Comparison of ENCODE assay signal across 27 cellular contexts in the genomic region with DNA sequence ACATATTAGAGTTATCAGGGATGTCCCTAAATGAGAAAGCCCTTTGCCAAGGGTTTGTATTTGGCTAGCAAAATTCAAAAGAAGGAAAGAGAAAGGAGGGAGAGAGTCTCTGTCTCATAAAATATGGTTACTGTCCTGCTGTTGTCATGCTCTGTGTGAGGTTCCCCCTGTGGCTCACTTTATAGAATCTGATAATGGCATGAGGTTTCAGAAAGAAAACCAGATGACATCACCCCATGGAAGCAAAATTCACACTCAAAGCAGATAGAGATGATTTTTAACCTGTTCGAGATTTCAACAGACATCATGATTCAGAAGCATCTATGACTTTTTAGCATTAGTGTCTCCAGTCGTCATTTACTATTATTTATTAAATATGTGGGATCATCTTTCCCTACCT.
DNase-seq lines count a peak whose midpoint lies in the region; ATAC-seq, FAIRE-seq and TF ChIP-seq lines count a peak whose summit lies in the region.
"Had no signal": no experiment of that assay in that cellular context is flagged by ENCODE, and none has a peak within 500 bp of the region (broad histone marks: within the 10 kb centered on the region; RNA-seq: fewer than 3 reads in every experiment).

No MANE protein-coding gene starts in this region.

- no peaks in the 10 kb centered on the region; the same call in 1 of the 2 replicates for H3K27me3 Mint-ChIP-seq in HFFc6 (ENCODE audit: insufficient read depth)
- H3K27me3 Mint-ChIP-seq in astrocyte (ENCODE audit: low read depth, unreplicated experiment): peaks cover 5% of the 10 kb centered on the region
- H3K27me3 Mint-ChIP-seq in neural progenitor cell (ENCODE audit: insufficient read depth, low read depth): peaks cover 3% of the 10 kb centered on the region

- no peak for ATAC-seq in GM21515 (IDR thresholded peaks at IDR 0.05; ENCODE audit: unreplicated experiment)
- ATAC-seq: A549, GM12878, K562 had no signal

- H3K9me3 Mint-ChIP-seq in HFFc6: no peaks in the 10 kb centered on the region
- no peaks in the 10 kb centered on the region for H3K9me3 Mint-ChIP-seq in astrocyte (ENCODE audit: unreplicated experiment)
- no peaks in the 10 kb centered on the region for H3K9me3 Mint-ChIP-seq in neural progenitor cell
- H3K9me3 Mint-ChIP-seq: CD4-positive, alpha-beta T cell had no signal

- H3K4me3 Mint-ChIP-seq in HFFc6 (peak overlapping the region; percentile 68; the same call in 1 of the 2 replicates), astrocyte (ENCODE audit: unreplicated experiment) (no peak overlapping the region), neural progenitor cell (no peak overlapping the region)
- H3K4me3 Mint-ChIP-seq: CD4-positive, alpha-beta T cell had no signal

- H3K79me2 ChIP-seq in astrocyte (ENCODE audit: insufficient read depth, low read length) (no peaks in the 10 kb centered on the region), neural progenitor cell (ENCODE audit: low read depth) (no peaks in the 10 kb centered on the region)

- H3K4me1 ChIP-seq in astrocyte (ENCODE audit: insufficient read depth, low read length) (peaks cover 5% of the 10 kb centered on the region), neural progenitor cell (peaks cover 27% of the 10 kb centered on the region)
- H3K4me1 ChIP-seq: A549; BLaER1 treated with 17β-estradiol and CSF1 and Interleukin-3, amounts not matched to agents 10 nM and 100 nM; Peyer's patch had no signal

- no peak for TF ChIP-seq CTCF in HFFc6 (IDR thresholded peaks at IDR 0.05)
- TF ChIP-seq CTCF in astrocyte (IDR thresholded peaks at IDR 0.05; ENCODE audit: insufficient read depth, low read depth, low read length): no peak
- no peak for TF ChIP-seq CTCF in neural progenitor cell (IDR thresholded peaks at IDR 0.05)
- TF ChIP-seq CTCF in RWPE1 (conservative IDR thresholded peaks at IDR 0.05; ENCODE audit: low read depth): no peak

- POLR2A ChIA-PET in RWPE1 (lab: Yijun Ruan, JAX; ENCODE audit: low non-redundant PET): no interaction called here

- H3K27ac Mint-ChIP-seq in HFFc6 (peak overlapping the region; percentile 8; the same call in 1 of the 2 replicates), astrocyte (ENCODE audit: unreplicated experiment) (no peak overlapping the region), neural progenitor cell (no peak overlapping the region)
- H3K27ac Mint-ChIP-seq: CD4-positive, alpha-beta T cell had no signal

- peak overlapping the region; percentile 27 for H2AFZ ChIP-seq in astrocyte (ENCODE audit: low read depth, low read length)
- peak overlapping the region; percentile 95 for H2AFZ ChIP-seq in neural progenitor cell (replicated peaks)

- H3K27ac ChIP-seq in astrocyte (ENCODE audit: low read depth, low read length) (no peak overlapping the region), neural progenitor cell (no peak overlapping the region), RWPE1 (no peak overlapping the region)
- H3K27ac ChIP-seq: A549; BLaER1 treated with 17β-estradiol and CSF1 and Interleukin-3, amounts not matched to agents 10 nM and 100 nM; Peyer's patch had no signal

- DNase-seq in EH (ENCODE audit: low read depth) (peak; percentile 12), HFFc6 (no peak), astrocyte (ENCODE audit: low read depth) (no peak), neural progenitor cell (ENCODE audit: low spot score) (no peak), RWPE1 (ENCODE audit: low spot score) (no peak), 8988T (no peak), NCI-H774 (lab: John Stamatoyannopoulos, UW) (no peak)
- DNase-seq: AML-193; CD4-positive, alpha-beta T cell; EL; GDM1; GOT3; HCEC 1CT; Kasumi-1; MV-4-11; NCI-H1105; NCI-H1436 treated with DMSO at 0.1 percent for 48 hours; NCI-H2029; NCI-H446 treated with DMSO at 0.1 percent for 48 hours; Peyer's patch; SIG-M5 had no signal

- no peaks in the 10 kb centered on the region for H4K20me1 ChIP-seq in astrocyte (ENCODE audit: insufficient read depth, low read length)
- no peaks in the 10 kb centered on the region for H4K20me1 ChIP-seq in neural progenitor cell (ENCODE audit: low read depth)
- H4K20me1 ChIP-seq: BLaER1 treated with 17β-estradiol and CSF1 and Interleukin-3, amounts not matched to agents 10 nM and 100 nM had no signal

- H3K36me3 Mint-ChIP-seq in HFFc6 (ENCODE audit: low read depth): no peaks in the 10 kb centered on the region
- H3K36me3 Mint-ChIP-seq in astrocyte (ENCODE audit: low read depth, unreplicated experiment): no peaks in the 10 kb centered on the region
- no peaks in the 10 kb centered on the region for H3K36me3 Mint-ChIP-seq in neural progenitor cell

- H3K4me1 Mint-ChIP-seq in HFFc6 (ENCODE audit: low read depth) (peaks cover 19% of the 10 kb centered on the region), astrocyte (ENCODE audit: low read depth, unreplicated experiment) (no peaks in the 10 kb centered on the region), neural progenitor cell (peaks cover 20% of the 10 kb centered on the region)

- H3K9me3 ChIP-seq in astrocyte (ENCODE audit: insufficient read depth, low read depth, low read length): no peaks in the 10 kb centered on the region
- H3K9me3 ChIP-seq in neural progenitor cell (ENCODE audit: low read depth): no peaks in the 10 kb centered on the region
- H3K9me3 ChIP-seq: A549; BLaER1 treated with 17β-estradiol and CSF1 and Interleukin-3, amounts not matched to agents 10 nM and 100 nM; Peyer's patch; SK-N-SH had no signal

- no peak for FAIRE-seq in astrocyte (lab: Jason Lieb, UNC)
- FAIRE-seq: A549, GM12878, K562 had no signal

- H3K4me2 ChIP-seq in astrocyte (ENCODE audit: low read length) (no peak overlapping the region), neural progenitor cell (peak overlapping the region; percentile 34)
- H3K4me2 ChIP-seq: A549; BLaER1 treated with 17β-estradiol and CSF1 and Interleukin-3, amounts not matched to agents 10 nM and 100 nM; SK-N-SH had no signal

- CTCF ChIA-PET in RWPE1 (lab: Yijun Ruan, JAX): interaction anchor here (0.6 kb wide), 1 partner anchor 239 kb away, joined by 3 read pairs; no protein-coding TSS in a partner anchor

- H3K27me3 ChIP-seq in astrocyte (ENCODE audit: insufficient read depth, low read length) (no peaks in the 10 kb centered on the region), neural progenitor cell (no peaks in the 10 kb centered on the region)
- H3K27me3 ChIP-seq: BLaER1 treated with 17β-estradiol and CSF1 and Interleukin-3, amounts not matched to agents 10 nM and 100 nM; Peyer's patch had no signal

- no peaks in the 10 kb centered on the region for H3K36me3 ChIP-seq in astrocyte (ENCODE audit: insufficient read depth, low read length)
- H3K36me3 ChIP-seq in neural progenitor cell: no peaks in the 10 kb centered on the region
- H3K36me3 ChIP-seq: BLaER1 treated with 17β-estradiol and CSF1 and Interleukin-3, amounts not matched to agents 10 nM and 100 nM; Peyer's patch had no signal

- peaks cover 13% of the 10 kb centered on the region for H3F3A ChIP-seq in neural progenitor cell (ENCODE audit: low read depth)

- H3K9ac ChIP-seq in astrocyte (ENCODE audit: low read length) (no peak overlapping the region), neural progenitor cell (no peak overlapping the region)
- H3K9ac ChIP-seq: BLaER1 treated with 17β-estradiol and CSF1 and Interleukin-3, amounts not matched to agents 10 nM and 100 nM; SK-N-SH had no signal

- no peak overlapping the region for H3K4me3 ChIP-seq in astrocyte (ENCODE audit: insufficient read depth, low read depth, low read length)
- no peak overlapping the region for H3K4me3 ChIP-seq in neural progenitor cell
- H3K4me3 ChIP-seq: A549; BLaER1 treated with 17β-estradiol and CSF1 and Interleukin-3, amounts not matched to agents 10 nM and 100 nM; GM12878; K562; Peyer's patch had no signal
